18 cellular contexts compared by ENCODE assay signal in genomic region chr11:73130181-73130580, GRCh38. TPM values are rescaled to one million over a fixed set of nuclear protein-coding genes. Genes with fewer than 3 reads are reported as not detected.
A peak's percentile ranks its signal among the peaks of the same experiment; 100 is the strongest.
DNase-seq lines count a peak whose midpoint lies in the region; ATAC-seq, FAIRE-seq and TF ChIP-seq lines count a peak whose summit lies in the region.
"Had no signal": no experiment of that assay in that cellular context is flagged by ENCODE, and none has a peak within 500 bp of the region (broad histone marks: within the 10 kb centered on the region; RNA-seq: fewer than 3 reads in every experiment).

No MANE protein-coding gene starts in this region.

- no peak for ATAC-seq in activated CD8-positive, alpha-beta T cell treated with anti-CD3 and anti-CD28 coated beads, Interleukin-2, amount 10 ng/mL, durations not matched to agents 7 days and 5 days
- ATAC-seq in activated CD8-positive, alpha-beta T cell treated with anti-CD3 and anti-CD28 coated beads for 36 hours = no peak
- no peak for ATAC-seq in HepG2
- no peak for ATAC-seq in right lobe of liver
- ATAC-seq in K562 = no peak
- ATAC-seq in activated CD8-positive, alpha-beta memory T cell treated with anti-CD3 and anti-CD28 coated beads, Interleukin-2, amount 10 ng/mL, durations not matched to agents 7 days and 5 days = no peak
- ATAC-seq in GM18867 (IDR thresholded peaks at IDR 0.05; ENCODE audit: unreplicated experiment) = no peak

- CTCF ChIA-PET in activated CD8-positive, alpha-beta T cell treated with anti-CD3 and anti-CD28 coated beads, Interleukin-2, amount 10 ng/mL, durations not matched to agents 7 days and 5 days (lab: Charles Lee) = interaction anchor here (0.8 to 2.1 kb wide), 3 partner anchors 12 to 47 kb away, joined by 3 to 5 read pairs (median 5); partner anchors contain the start of gene FCHSD2
- CTCF ChIA-PET in activated CD8-positive, alpha-beta T cell treated with anti-CD3 and anti-CD28 coated beads for 36 hours (lab: Charles Lee) = interaction anchor here (0.6 kb wide), 1 partner anchor 295 kb away, joined by 3 read pairs; no protein-coding TSS in a partner anchor
- CTCF ChIA-PET in HepG2 (lab: Yijun Ruan, JAX; ENCODE audit: low intra/inter-chr PET ratio, low total read pairs) = no interaction called here
- CTCF ChIA-PET in K562 (lab: Yijun Ruan, JAX; ENCODE audit: low intra/inter-chr PET ratio) = no interaction called here
- CTCF ChIA-PET in activated CD8-positive, alpha-beta memory T cell treated with anti-CD3 and anti-CD28 coated beads, Interleukin-2, amount 10 ng/mL, durations not matched to agents 7 days and 5 days (lab: Charles Lee) = no interaction called here

- POLR2A ChIA-PET in activated CD8-positive, alpha-beta T cell treated with anti-CD3 and anti-CD28 coated beads, Interleukin-2, amount 10 ng/mL, durations not matched to agents 7 days and 5 days (lab: Charles Lee) = no interaction called here
- POLR2A ChIA-PET in activated CD8-positive, alpha-beta T cell treated with anti-CD3 and anti-CD28 coated beads for 36 hours (lab: Charles Lee) = interaction anchor here (0.7 to 1.6 kb wide), 3 partner anchors 11 to 39 kb away, joined by 3 to 4 read pairs (median 3); partner anchors contain the start of gene FCHSD2
- POLR2A ChIA-PET in HepG2 (lab: Yijun Ruan, JAX) (interaction anchor here (0.7 kb wide), 1 partner anchor 12 kb away, joined by 3 read pairs; no protein-coding TSS in a partner anchor), K562 (lab: Yijun Ruan, JAX) (interaction anchor here (1.2 to 1.3 kb wide), 2 partner anchors 10 to 17 kb away, joined by 3 to 6 read pairs; no protein-coding TSS in a partner anchor)

- H3K4me3 ChIP-seq in HepG2 (replicated peaks in 1 of 3; ENCODE audit: insufficient read depth in 1 of 3, low read depth in 2 of 3, low read length in 3 of 3) (no peak overlapping the region), right lobe of liver (no peak overlapping the region), K562 (no peak overlapping the region)
- H3K4me3 ChIP-seq: BLaER1 treated with 17β-estradiol and CSF1 and Interleukin-3, amounts not matched to agents 10 nM and 100 nM; HAP-1 had no signal

- H3K27me3 ChIP-seq in HepG2 (ENCODE audit: control insufficient read depth in 1 of 2, insufficient read depth in 2 of 2, low read length in 2 of 2) (no peaks in the 10 kb centered on the region), right lobe of liver (no peaks in the 10 kb centered on the region), K562 (ENCODE audit: control insufficient read depth in 2 of 2, insufficient read depth in 2 of 2, low read length in 2 of 2) (no peaks in the 10 kb centered on the region)
- H3K27me3 ChIP-seq: BLaER1 treated with 17β-estradiol and CSF1 and Interleukin-3, amounts not matched to agents 10 nM and 100 nM had no signal

- H2AFZ ChIP-seq in HepG2 (ENCODE audit: low read length) = no peak overlapping the region
- H2AFZ ChIP-seq in K562 (ENCODE audit: low read depth, low read length) = no peak overlapping the region

- TF ChIP-seq POLR2A in HepG2 (IDR thresholded peaks at IDR 0.05; ENCODE audit: insufficient read depth in 1 of 2, low read depth in 2 of 2, low read length in 2 of 2) = no peak
- no peak for TF ChIP-seq POLR2A in right lobe of liver (IDR thresholded peaks at IDR 0.05)
- TF ChIP-seq POLR2A in K562 (conservative IDR thresholded peaks at IDR 0.05) = no peak

- no TSS peak for BruUV-seq in HepG2 (replicated peaks; lab: Mats Ljungman, UMichigan)
- BruUV-seq in K562 (replicated peaks; lab: Mats Ljungman, UMichigan) = no TSS peak

- no peaks in the 10 kb centered on the region for H3K9me3 Mint-ChIP-seq in activated CD8-positive, alpha-beta T cell treated with anti-CD3 and anti-CD28 coated beads, Interleukin-2, amount 10 ng/mL, durations not matched to agents 7 days and 5 days (ENCODE audit: insufficient read depth)
- no peaks in the 10 kb centered on the region for H3K9me3 Mint-ChIP-seq in activated CD8-positive, alpha-beta T cell treated with anti-CD3 and anti-CD28 coated beads for 36 hours
- peaks cover 2% of the 10 kb centered on the region for H3K9me3 Mint-ChIP-seq in activated CD8-positive, alpha-beta memory T cell treated with anti-CD3 and anti-CD28 coated beads, Interleukin-2, amount 10 ng/mL, durations not matched to agents 7 days and 5 days (ENCODE audit: low read depth)

- in situ Hi-C loops in HepG2 (cut with HindIII; ENCODE audit: extremely low pct_ligation_motif_present, low pct_unique_long_range_greater_than_20kb) (no loop called here), K562 (cut with MboI) (no loop called here)

- peak overlapping the region; percentile 49 for H3K27ac Mint-ChIP-seq in activated CD8-positive, alpha-beta T cell treated with anti-CD3 and anti-CD28 coated beads, Interleukin-2, amount 10 ng/mL, durations not matched to agents 7 days and 5 days
- H3K27ac Mint-ChIP-seq in activated CD8-positive, alpha-beta T cell treated with anti-CD3 and anti-CD28 coated beads for 36 hours = no peak overlapping the region
- no peak overlapping the region for H3K27ac Mint-ChIP-seq in activated CD8-positive, alpha-beta memory T cell treated with anti-CD3 and anti-CD28 coated beads, Interleukin-2, amount 10 ng/mL, durations not matched to agents 7 days and 5 days
- H3K27ac Mint-ChIP-seq: CD4-positive, CD25-positive, alpha-beta regulatory T cell had no signal

- H3K9me1 ChIP-seq in K562 (ENCODE audit: control insufficient read depth, insufficient read depth, low read length) = no peaks in the 10 kb centered on the region

- H3K4me2 ChIP-seq in HepG2 (ENCODE audit: low read depth, low read length) (no peak overlapping the region), K562 (ENCODE audit: insufficient read depth, low read length) (no peak overlapping the region)

- TF ChIP-seq EP300 in HepG2 (IDR thresholded peaks at IDR 0.05; ENCODE audit: low read depth in 2 of 2, low read length in 2 of 2) = no peak
- no peak for TF ChIP-seq EP300 in HepG2 (CRISPR knock-in tag; IDR thresholded peaks at IDR 0.05; ENCODE audit: borderline replicate concordance)
- no peak for TF ChIP-seq EP300 in K562 (IDR thresholded peaks at IDR 0.05; ENCODE audit: low read length)

- H3K4me1 Mint-ChIP-seq in activated CD8-positive, alpha-beta T cell treated with anti-CD3 and anti-CD28 coated beads, Interleukin-2, amount 10 ng/mL, durations not matched to agents 7 days and 5 days (ENCODE audit: low read depth) = peaks cover under 1% of the 10 kb centered on the region
- peaks cover 2% of the 10 kb centered on the region for H3K4me1 Mint-ChIP-seq in activated CD8-positive, alpha-beta T cell treated with anti-CD3 and anti-CD28 coated beads for 36 hours (ENCODE audit: low read depth)
- H3K4me1 Mint-ChIP-seq in activated CD8-positive, alpha-beta memory T cell treated with anti-CD3 and anti-CD28 coated beads, Interleukin-2, amount 10 ng/mL, durations not matched to agents 7 days and 5 days = peaks cover 4% of the 10 kb centered on the region

- WGBS in HepG2 (ENCODE audit: low lambda C conversion rate) = 93% methylated on average over 1 of the region's 1 CpG
- WGBS in right lobe of liver (ENCODE audit: insufficient coverage, low coverage, low lambda C conversion rate, missing lambda C conversion rate) = 89% methylated on average over 1 of the region's 1 CpG
- 21% methylated on average over 1 of the region's 1 CpG for WGBS in K562 (ENCODE audit: insufficient coverage, low coverage, missing lambda C conversion rate)

- no peak overlapping the region for H3K4me3 Mint-ChIP-seq in activated CD8-positive, alpha-beta T cell treated with anti-CD3 and anti-CD28 coated beads, Interleukin-2, amount 10 ng/mL, durations not matched to agents 7 days and 5 days
- H3K4me3 Mint-ChIP-seq in activated CD8-positive, alpha-beta T cell treated with anti-CD3 and anti-CD28 coated beads for 36 hours = no peak overlapping the region
- no peak overlapping the region for H3K4me3 Mint-ChIP-seq in activated CD8-positive, alpha-beta memory T cell treated with anti-CD3 and anti-CD28 coated beads, Interleukin-2, amount 10 ng/mL, durations not matched to agents 7 days and 5 days
- H3K4me3 Mint-ChIP-seq: CD4-positive, CD25-positive, alpha-beta regulatory T cell had no signal

- TF ChIP-seq RAD21 in HepG2 (CRISPR knock-in tag; IDR thresholded peaks at IDR 0.05) = no peak
- TF ChIP-seq RAD21 in K562 (CRISPR knock-in tag; conservative IDR thresholded peaks at IDR 0.05 in 1 of 2, IDR thresholded peaks at IDR 0.05 in 1 of 2) = no peak

- TF ChIP-seq CTCF in activated CD8-positive, alpha-beta T cell treated with anti-CD3 and anti-CD28 coated beads for 36 hours (IDR thresholded peaks at IDR 0.05) = no peak
- TF ChIP-seq CTCF in HepG2 (CRISPR knock-in tag; IDR thresholded peaks at IDR 0.05) (no peak), right lobe of liver (IDR thresholded peaks at IDR 0.05) (no peak), K562 (IDR thresholded peaks at IDR 0.05 in 2 of 3, conservative IDR thresholded peaks at IDR 0.05 in 1 of 3; ENCODE audit: insufficient read depth in 2 of 3, low read depth in 1 of 3, low read length in 3 of 3) (no peak)

- H3K27ac ChIP-seq in HepG2 (ENCODE audit: extremely low read length, insufficient read depth, low read length) (no peak overlapping the region), right lobe of liver (no peak overlapping the region), K562 (ENCODE audit: extremely low read depth, low read depth, low read length) (no peak overlapping the region)
- H3K27ac ChIP-seq: BLaER1 treated with 17β-estradiol and CSF1 and Interleukin-3, amounts not matched to agents 10 nM and 100 nM had no signal

- no peak for DNase-seq in activated CD8-positive, alpha-beta T cell treated with anti-CD3 and anti-CD28 coated beads, Interleukin-2, amount 10 ng/mL, durations not matched to agents 7 days and 5 days
- DNase-seq in activated CD8-positive, alpha-beta T cell treated with anti-CD3 and anti-CD28 coated beads for 36 hours = no peak
- DNase-seq in HepG2 (ENCODE audit: low spot score) = no peak
- no peak for DNase-seq in right lobe of liver
- DNase-seq in K562 (ENCODE audit: extremely low read depth in 1 of 4, low spot score in 3 of 4) = no peak
- no peak for DNase-seq in cerebellar nuclear complex (lab: John Stamatoyannopoulos, UW)
- DNase-seq in activated CD8-positive, alpha-beta memory T cell treated with anti-CD3 and anti-CD28 coated beads, Interleukin-2, amount 10 ng/mL, durations not matched to agents 7 days and 5 days = no peak
- DNase-seq: 8988T; AML-193; CD4-positive, CD25-positive, alpha-beta regulatory T cell; DMS53; GF-D8 had no signal

- H3K9me3 ChIP-seq in HepG2 (ENCODE audit: low read length) = no peaks in the 10 kb centered on the region
- no peaks in the 10 kb centered on the region for H3K9me3 ChIP-seq in right lobe of liver
- H3K9me3 ChIP-seq in K562 (replicated peaks; ENCODE audit: control insufficient read depth, insufficient read depth, low read depth, low read length) = no peaks in the 10 kb centered on the region
- H3K9me3 ChIP-seq: HAP-1 had no signal

- peaks cover 59% of the 10 kb centered on the region for H3K36me3 Mint-ChIP-seq in activated CD8-positive, alpha-beta T cell treated with anti-CD3 and anti-CD28 coated beads, Interleukin-2, amount 10 ng/mL, durations not matched to agents 7 days and 5 days (ENCODE audit: low read depth)
- peaks cover 20% of the 10 kb centered on the region for H3K36me3 Mint-ChIP-seq in activated CD8-positive, alpha-beta T cell treated with anti-CD3 and anti-CD28 coated beads for 36 hours (ENCODE audit: low read depth)
- H3K36me3 Mint-ChIP-seq in activated CD8-positive, alpha-beta memory T cell treated with anti-CD3 and anti-CD28 coated beads, Interleukin-2, amount 10 ng/mL, durations not matched to agents 7 days and 5 days = peaks cover 48% of the 10 kb centered on the region

- H3K27me3 Mint-ChIP-seq in activated CD8-positive, alpha-beta T cell treated with anti-CD3 and anti-CD28 coated beads, Interleukin-2, amount 10 ng/mL, durations not matched to agents 7 days and 5 days (ENCODE audit: low read depth) = no peaks in the 10 kb centered on the region
- H3K27me3 Mint-ChIP-seq in activated CD8-positive, alpha-beta T cell treated with anti-CD3 and anti-CD28 coated beads for 36 hours = no peaks in the 10 kb centered on the region
- H3K27me3 Mint-ChIP-seq in activated CD8-positive, alpha-beta memory T cell treated with anti-CD3 and anti-CD28 coated beads, Interleukin-2, amount 10 ng/mL, durations not matched to agents 7 days and 5 days = no peaks in the 10 kb centered on the region
- H3K27me3 Mint-ChIP-seq: CD4-positive, CD25-positive, alpha-beta regulatory T cell had no signal

- H3K36me3 ChIP-seq in HepG2 (replicated peaks in 1 of 2; ENCODE audit: control insufficient read depth in 1 of 2, insufficient read depth in 2 of 2, low read length in 2 of 2) = peaks cover 7 to 65% of the 10 kb centered on the region in 2 experiments; a peak in 4 of 5 replicates
- H3K36me3 ChIP-seq in right lobe of liver = peaks cover 0 to 7% (median 1%) of the 10 kb centered on the region in 4 donors
- H3K36me3 ChIP-seq in K562 (ENCODE audit: control insufficient read depth, insufficient read depth, low read length) = peaks cover 2% of the 10 kb centered on the region; the same call in 1 of the 3 replicates
- H3K36me3 ChIP-seq: HAP-1 had no signal

- H4K20me1 ChIP-seq in HepG2 (ENCODE audit: insufficient read depth, low read length) (peaks cover 16% of the 10 kb centered on the region; the same call in 1 of the 2 replicates), K562 (replicated peaks; ENCODE audit: control insufficient read depth, insufficient read depth, low read length) (no peaks in the 10 kb centered on the region)

- FAIRE-seq in HepG2 (lab: Jason Lieb, UNC) (no peak), K562 (lab: Jason Lieb, UNC) (no peak)
- FAIRE-seq: GM18507, H1, HTR-8/SVneo had no signal

- no peak overlapping the region for H3K9ac ChIP-seq in HepG2 (ENCODE audit: insufficient read depth, low read depth, low read length)
- H3K9ac ChIP-seq in K562 (ENCODE audit: insufficient read depth in 1 of 2, low read depth in 2 of 2, low read length in 2 of 2) = no peak overlapping the region
- H3K9ac ChIP-seq: BLaER1 treated with 17β-estradiol and CSF1 and Interleukin-3, amounts not matched to agents 10 nM and 100 nM had no signal

- H3K79me2 ChIP-seq in HepG2 (ENCODE audit: insufficient read depth, low read length) (peaks cover 82% of the 10 kb centered on the region), K562 (ENCODE audit: control insufficient read depth, insufficient read depth, low read length) (no peaks in the 10 kb centered on the region)

- intact Hi-C loops in activated CD8-positive, alpha-beta T cell treated with anti-CD3 and anti-CD28 coated beads for 36 hours (cut with micrococcal nuclease) = no loop called here
- intact Hi-C loops in HepG2 (cut with micrococcal nuclease; ENCODE audit: unreplicated experiment) = no loop called here
- intact Hi-C loops in right lobe of liver (cut with DNase I) = no loop called here
- intact Hi-C loops in K562 (cut with micrococcal nuclease) = no loop called here

- peaks cover 24% of the 10 kb centered on the region for H3K4me1 ChIP-seq in HepG2 (ENCODE audit: insufficient read depth, low read length)
- no peaks in the 10 kb centered on the region for H3K4me1 ChIP-seq in right lobe of liver
- H3K4me1 ChIP-seq in K562 (replicated peaks in 1 of 2; ENCODE audit: control insufficient read depth in 2 of 2, insufficient read depth in 2 of 2, low read length in 2 of 2) = no peaks in the 10 kb centered on the region

RNA-seq across cellular contexts. Expression of gene FCHSD2, which starts 11.9 kb away (rescaled TPM):
- total RNA-seq in activated CD8-positive, alpha-beta T cell treated with anti-CD3 and anti-CD28 coated beads, Interleukin-2, amount 10 ng/mL, durations not matched to agents 7 days and 5 days = 10 to 100 TPM; 49.6 to 51.8 TPM
- total RNA-seq in activated CD8-positive, alpha-beta T cell treated with anti-CD3 and anti-CD28 coated beads for 36 hours = 10 to 100 TPM; 23.6 to 24.8 TPM
- total RNA-seq in HepG2 (2016; rRNA removed; fragmentation: Illumina TruSeq; extraction: Trizol) (20.5 and 23.6 TPM in 2 replicates), right lobe of liver (10 to 100 TPM; 10.8 to 25.9 (median 17.8) TPM), K562 (2014; rRNA removed) (2.2 and 2.4 TPM in 2 replicates), K562 (2014; rRNA removed; fragmentation: Illumina TruSeq; extraction: Trizol) (6.4 and 8.8 TPM in 2 replicates), K562 (2015; rRNA removed; fragmentation: Illumina TruSeq; extraction: Trizol) (6.3 and 7.9 TPM in 2 replicates), K562 (2021) (14.0 and 14.7 TPM in 2 replicates)
- total RNA-seq in HepG2 (2016; cell fraction: cytosol; rRNA removed; fragmentation: Illumina TruSeq; extraction: Trizol; ENCODE audit: low read depth) = 36.4 and 45.6 TPM in 2 replicates
- total RNA-seq in HepG2 (2016; cell fraction: insoluble cytoplasmic fraction; rRNA removed; fragmentation: Illumina TruSeq; extraction: Trizol) = 17.9 and 25.0 TPM in 2 replicates
- 23.5 and 26.3 TPM in 2 replicates for total RNA-seq in HepG2 (2016; cell fraction: membrane; rRNA removed; fragmentation: Illumina TruSeq; extraction: Trizol)
- total RNA-seq in HepG2 (2016; cell fraction: nucleus; rRNA removed; fragmentation: Illumina TruSeq; extraction: Trizol) = 28.1 and 35.4 TPM in 2 replicates
- polyA plus RNA-seq in HepG2 (2011; rRNA removed) (24.6 and 24.8 TPM in 2 replicates), K562 (2011; rRNA removed) (8.0 and 8.2 TPM in 2 replicates), K562 (2014; fragmentation: Illumina TruSeq; extraction: Trizol) (9.1 and 10.8 TPM in 2 replicates), K562 (2014; fragmentation: Nextera tagmentation; extraction: Ambion mirVana) (1 to 10 TPM; 1.8 to 3.2 TPM), K562 (2014; rRNA removed) (8.7 and 9.0 TPM in 2 replicates)
- 14.0 and 18.1 TPM in 2 replicates for polyA plus RNA-seq in HepG2 (2011; cell fraction: cytosol; rRNA removed)
- polyA plus RNA-seq in HepG2 (2011; cell fraction: nucleus; rRNA removed) = 32.8 and 33.0 TPM in 2 replicates
- 20.0 and 26.1 TPM in 2 replicates for polyA plus RNA-seq in HepG2 (2012)
- 8.8 and 9.5 TPM in 2 replicates for polyA plus RNA-seq in HepG2 (2016; cell fraction: cytosol; fragmentation: Illumina TruSeq; extraction: Trizol; ENCODE audit: low read depth)
- 27.6 and 28.5 TPM in 2 replicates for polyA plus RNA-seq in HepG2 (2016; cell fraction: insoluble cytoplasmic fraction; fragmentation: Illumina TruSeq; extraction: Trizol; ENCODE audit: low read depth)
- polyA plus RNA-seq in HepG2 (2016; cell fraction: membrane; fragmentation: Illumina TruSeq; extraction: Trizol; ENCODE audit: low read depth) = 18.7 and 19.6 TPM in 2 replicates
- 50.7 and 53.8 TPM in 2 replicates for polyA plus RNA-seq in HepG2 (2016; cell fraction: nucleus; fragmentation: Illumina TruSeq; extraction: Trizol; ENCODE audit: insufficient read depth, low read depth)
- 9.0 and 22.4 TPM in 2 replicates for polyA minus RNA-seq in HepG2 (2011; rRNA and poly(A)+ RNA removed; ENCODE audit: low replicate concordance)
- 21.3 and 25.2 TPM in 2 replicates for polyA minus RNA-seq in HepG2 (2011; cell fraction: cytosol; rRNA and poly(A)+ RNA removed)
- 51.1 and 62.9 TPM in 2 replicates for polyA minus RNA-seq in HepG2 (2011; cell fraction: nucleus; rRNA and poly(A)+ RNA removed)
- 11.7 and 39.3 TPM in 2 replicates for total RNA-seq in K562 (2011; cell fraction: chromatin; rRNA removed; ENCODE audit: low replicate concordance)
- 6.3 and 8.0 TPM in 2 replicates for total RNA-seq in K562 (2011; cell fraction: nucleolus; rRNA removed)
- 8.4 and 12.2 TPM in 2 replicates for total RNA-seq in K562 (2011; cell fraction: nucleoplasm; rRNA removed)
- polyA plus RNA-seq in K562 (2011; cell fraction: cytosol; rRNA removed) = 3.9 and 5.4 TPM in 2 replicates
- 9.0 and 9.5 TPM in 2 replicates for polyA plus RNA-seq in K562 (2011; cell fraction: nucleus; rRNA removed)
- polyA plus RNA-seq in K562 (2012) = 7.6 and 9.4 TPM in 2 replicates
- polyA minus RNA-seq in K562 (2011; rRNA and poly(A)+ RNA removed) = 9.1 and 10.5 TPM in 2 replicates
- polyA minus RNA-seq in K562 (2011; cell fraction: cytosol; rRNA and poly(A)+ RNA removed) = 8.4 and 10.1 TPM in 2 replicates
- 5.5 and 9.7 TPM in 2 replicates for polyA minus RNA-seq in K562 (2011; cell fraction: nucleus; rRNA and poly(A)+ RNA removed)
- total RNA-seq in activated CD8-positive, alpha-beta memory T cell treated with anti-CD3 and anti-CD28 coated beads, Interleukin-2, amount 10 ng/mL, durations not matched to agents 7 days and 5 days = 10 to 100 TPM; 42.1 to 71.0 TPM

Comparison
In these comparisons a context has a peak if more than half of its experiments do, and no peak if none do; other contexts are left out.
1. CTCF ChIA-PET loops: an anchor here in activated CD8-positive, alpha-beta T cell treated with anti-CD3 and anti-CD28 coated beads, Interleukin-2, amount 10 ng/mL, durations not matched to agents 7 days and 5 days (0.8 to 2.1 kb wide) and activated CD8-positive, alpha-beta T cell treated with anti-CD3 and anti-CD28 coated beads for 36 hours (0.6 kb wide); none called in HepG2, K562 and activated CD8-positive, alpha-beta memory T cell treated with anti-CD3 and anti-CD28 coated beads, Interleukin-2, amount 10 ng/mL, durations not matched to agents 7 days and 5 days.